12 cellular contexts compared by ENCODE assay signal in genomic region chr11:22976146-22976545, GRCh38.
DNase-seq lines count a peak whose midpoint lies in the region; ATAC-seq and TF ChIP-seq lines count a peak whose summit lies in the region.
"Had no signal": no experiment of that assay in that cellular context is flagged by ENCODE, and none has a peak within 500 bp of the region (broad histone marks: within the 10 kb centered on the region; RNA-seq: fewer than 3 reads in every experiment).

No MANE protein-coding gene starts in this region.

- H3K4me3 ChIP-seq in RWPE2 (ENCODE audit: severe bottlenecking) (no peak overlapping the region), foreskin fibroblast (ENCODE audit: low read depth in 1 of 2, low read length in 2 of 2) (no peak overlapping the region)

- peak; percentile 91 for ATAC-seq in RWPE2 (ENCODE audit: low read depth)
- ATAC-seq in HG02798 (IDR thresholded peaks at IDR 0.05; ENCODE audit: poor library complexity, unreplicated experiment), result no peak

- no peaks in the 10 kb centered on the region for H3K4me1 ChIP-seq in RWPE2 (ENCODE audit: insufficient read depth, poor library complexity, severe bottlenecking)

- peak; percentile 1 for DNase-seq in stimulated activated CD4-positive, alpha-beta T cell treated with anti-CD3 and anti-CD28 coated beads, Interleukin-15, amount 100 ng/mL, for 24 hours
- DNase-seq in stimulated activated CD4-positive, alpha-beta T cell treated with anti-CD3 and anti-CD28 coated beads, Interleukin-4, amount 100 ng/mL, for 24 hours, result no peak
- DNase-seq in RWPE2 (ENCODE audit: low spot score) (peak; percentile 45), foreskin fibroblast (peak; percentile 32 to 67), foreskin melanocyte (no peak), NCI-H187 treated with DMSO at 0.1 percent for 48 hours (lab: John Stamatoyannopoulos, UW) (no peak), KG1 (lab: John Stamatoyannopoulos, UW) (no peak)
- DNase-seq: activated CD8-positive, alpha-beta memory T cell treated with anti-CD3 and anti-CD28 coated beads for 24 hours; CD4-positive, alpha-beta T cell; NCI-H1417; Right ventricle myocardium superior had no signal

- no peaks in the 10 kb centered on the region for H3K27me3 ChIP-seq in RWPE2 (ENCODE audit: insufficient read depth, poor library complexity, severe bottlenecking)

- no peak overlapping the region for H3K27ac ChIP-seq in RWPE2 (ENCODE audit: poor library complexity, severe bottlenecking)

- no peaks in the 10 kb centered on the region for H3K36me3 ChIP-seq in RWPE2 (ENCODE audit: low read depth)

- TF ChIP-seq CTCF in RWPE2 (IDR thresholded peaks at IDR 0.05; ENCODE audit: poor library complexity, severe bottlenecking) (no peak), foreskin fibroblast (IDR thresholded peaks at IDR 0.05; ENCODE audit: low read depth, low read length) (no peak)

- no peaks in the 10 kb centered on the region for H3K9me3 ChIP-seq in RWPE2 (ENCODE audit: severe bottlenecking)

Comparison
In these comparisons a context has a peak if more than half of its experiments do, and no peak if none do; other contexts are left out.
1. DNase-seq: peak in stimulated activated CD4-positive, alpha-beta T cell treated with anti-CD3 and anti-CD28 coated beads, Interleukin-15, amount 100 ng/mL, for 24 hours (single experiment), RWPE2 (single experiment) and foreskin fibroblast (2 of 2); none in stimulated activated CD4-positive, alpha-beta T cell treated with anti-CD3 and anti-CD28 coated beads, Interleukin-4, amount 100 ng/mL, for 24 hours (single experiment), foreskin melanocyte (single experiment), NCI-H187 treated with DMSO at 0.1 percent for 48 hours (single experiment) and KG1 (single experiment).